8 cellular contexts compared by ENCODE assay signal in genomic region chr12:51047655-51048540, GRCh38. TPM values are rescaled to one million over a fixed set of nuclear protein-coding genes. Genes with fewer than 3 reads are reported as not detected.
DNase-seq lines count a peak whose midpoint lies in the region; ATAC-seq, FAIRE-seq and TF ChIP-seq lines count a peak whose summit lies in the region.

A gene with protein sequence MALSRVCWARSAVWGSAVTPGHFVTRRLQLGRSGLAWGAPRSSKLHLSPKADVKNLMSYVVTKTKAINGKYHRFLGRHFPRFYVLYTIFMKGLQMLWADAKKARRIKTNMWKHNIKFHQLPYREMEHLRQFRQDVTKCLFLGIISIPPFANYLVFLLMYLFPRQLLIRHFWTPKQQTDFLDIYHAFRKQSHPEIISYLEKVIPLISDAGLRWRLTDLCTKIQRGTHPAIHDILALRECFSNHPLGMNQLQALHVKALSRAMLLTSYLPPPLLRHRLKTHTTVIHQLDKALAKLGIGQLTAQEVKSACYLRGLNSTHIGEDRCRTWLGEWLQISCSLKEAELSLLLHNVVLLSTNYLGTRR (plus strand): TSS chr12:51048327. CDS start chr12:51048357, 30 bp downstream.

- peak; percentile 93 for ATAC-seq in GM21825 (IDR thresholded peaks at IDR 0.05; ENCODE audit: unreplicated experiment)
- ATAC-seq in activated T-cell treated with anti-CD3 and anti-CD28 coated beads, Interleukin-2, amount 50 U/mL, for 72 hours (replicated peaks in 1 of 2), result peak; percentile 96 to 97

- H3K4me2 ChIP-seq in Karpas-422 (ENCODE audit: low read depth, low read length, poor library complexity, severe bottlenecking), result peak within 1 kb of the TSS; percentile 91

- no peaks in the 10 kb centered on the region for H4K20me1 ChIP-seq in Karpas-422 (ENCODE audit: insufficient read depth, low read depth, low read length)

- H3K27me3 Mint-ChIP-seq in activated T-cell treated with anti-CD3 and anti-CD28 coated beads, Interleukin-2, amount 50 U/mL, for 72 hours (ENCODE audit: low read depth), result no peaks in the 10 kb centered on the region

- H3K27me3 ChIP-seq in Karpas-422 (ENCODE audit: low read length) (no peaks in the 10 kb centered on the region), esophagus squamous epithelium (no peaks in the 10 kb centered on the region)

- peak; percentile 78 for FAIRE-seq in RCC 7860 (lab: Jason Lieb, UNC)

- peaks cover 20% of the 10 kb centered on the region for H3K4me1 ChIP-seq in Karpas-422 (ENCODE audit: low read length)
- peaks cover 6 to 32% (median 16%) of the 10 kb centered on the region in 3 donors for H3K4me1 ChIP-seq in esophagus squamous epithelium

- 4 to 5% methylated on average over 28 to 30 of the region's 51 CpGs for WGBS in esophagus squamous epithelium, 2 donors

- H3K9me3 Mint-ChIP-seq in activated T-cell treated with anti-CD3 and anti-CD28 coated beads, Interleukin-2, amount 50 U/mL, for 72 hours, result no peaks in the 10 kb centered on the region

- peak within 1 kb of the TSS; percentile 96 to 99 for H3K4me3 Mint-ChIP-seq in activated T-cell treated with anti-CD3 and anti-CD28 coated beads, Interleukin-2, amount 50 U/mL, for 72 hours

- H3K27ac ChIP-seq in Karpas-422 (ENCODE audit: low read length) (peak within 1 kb of the TSS; percentile 63), esophagus squamous epithelium (peak within 1 kb of the TSS; percentile 92 to 99 (median 97))

- peaks cover 12% of the 10 kb centered on the region; the same call in 1 of the 2 replicates for H3K36me3 ChIP-seq in Karpas-422 (ENCODE audit: insufficient read depth, low read length)
- peaks cover 0 to 30% (median 3%) of the 10 kb centered on the region in 3 donors for H3K36me3 ChIP-seq in esophagus squamous epithelium

- intact Hi-C loops in esophagus squamous epithelium (cut with DNase I), result no loop called here

- H3K27ac Mint-ChIP-seq in activated T-cell treated with anti-CD3 and anti-CD28 coated beads, Interleukin-2, amount 50 U/mL, for 72 hours, result peak within 1 kb of the TSS; percentile 94

- H3K9me3 ChIP-seq in Karpas-422 (ENCODE audit: low read length) (no peaks in the 10 kb centered on the region), esophagus squamous epithelium (no peaks in the 10 kb centered on the region)

- H3K4me1 Mint-ChIP-seq in activated T-cell treated with anti-CD3 and anti-CD28 coated beads, Interleukin-2, amount 50 U/mL, for 72 hours (ENCODE audit: low read depth), result peaks cover 51% of the 10 kb centered on the region

- TF ChIP-seq POLR2A in esophagus squamous epithelium (IDR thresholded peaks at IDR 0.05), result peak in 1 of 4 donors; percentile 75

- peak within 1 kb of the TSS; percentile 81; the same call in 1 of the 2 replicates for H2AFZ ChIP-seq in Karpas-422 (ENCODE audit: low read length)

- peak; percentile 77 to 93 (median 90) for TF ChIP-seq CTCF in esophagus squamous epithelium (IDR thresholded peaks at IDR 0.05)

- no peaks in the 10 kb centered on the region for H3K9me2 ChIP-seq in Karpas-422 (replicated peaks; ENCODE audit: insufficient read depth, low read length)

- H3K9ac ChIP-seq in Karpas-422 (ENCODE audit: low read length), result peak within 1 kb of the TSS; percentile 83

- H3K79me2 ChIP-seq in Karpas-422 (ENCODE audit: low read length), result peaks cover 32% of the 10 kb centered on the region

- H3K4me3 ChIP-seq in Karpas-422 (ENCODE audit: low read length), result peak within 1 kb of the TSS; percentile 85
- H3K4me3 ChIP-seq in esophagus squamous epithelium, result peak within 1 kb of the TSS; percentile 76 to 83 (median 80)

- DNase-seq in Daoy (ENCODE audit: low read depth) (peak; percentile 99), Karpas-422 (peak; percentile 99), RCC 7860 (ENCODE audit: low spot score) (peak; percentile 93), esophagus squamous epithelium (lab: John Stamatoyannopoulos, UW) (peak; percentile 79), myocyte (ENCODE audit: low read depth) (peak; percentile 99)
- DNase-seq in activated T-cell treated with anti-CD3 and anti-CD28 coated beads, Interleukin-2, amount 50 U/mL, for 72 hours, result peak; percentile 89 to 93
- peak; percentile 69 to 88 for DNase-seq in stimulated activated CD8-positive, alpha-beta memory T cell treated with anti-CD3 and anti-CD28 coated beads, Interleukin-7, amount 100 ng/mL, for 48 hours (ENCODE audit: extremely low read depth in 1 of 2, low read depth in 1 of 2)

- H3K36me3 Mint-ChIP-seq in activated T-cell treated with anti-CD3 and anti-CD28 coated beads, Interleukin-2, amount 50 U/mL, for 72 hours (ENCODE audit: insufficient read depth in 2 of 2), result peaks cover 10 to 11% of the 10 kb centered on the region in 2 donors

RNA-seq across cellular contexts. Expression of the gene that starts here (rescaled TPM):
- total RNA-seq in Daoy (2014; rRNA removed; shearing (Covaris generic)), result 21.2 and 27.8 TPM in 2 replicates
- 95.0 and 105 TPM in 2 replicates for total RNA-seq in Karpas-422 (2014; rRNA removed; shearing (Covaris generic); ENCODE audit: low replicate concordance)
- total RNA-seq in activated T-cell treated with anti-CD3 and anti-CD28 coated beads, Interleukin-2, amount 50 U/mL, for 72 hours, result 100 to 1,000 TPM; 120 to 129 TPM
- total RNA-seq in esophagus squamous epithelium (10 to 100 TPM; 19.1 to 55.3 (median 35.1) TPM), myocyte (33.4 and 39.8 TPM in 2 replicates)
- polyA plus RNA-seq in myocyte (2012), result 49.2 TPM

Comparison
In these comparisons a context has a peak if more than half of its experiments do, and no peak if none do; other contexts are left out.
1. Peak in every context shown above with its lines: DNase-seq, ATAC-seq, H3K4me3 ChIP-seq and H3K27ac ChIP-seq.